ENCODE assay signal across 8 cellular contexts in genomic region chr4:113141901-113142346, GRCh38.
DNase-seq lines count a peak whose midpoint lies in the region; ATAC-seq and TF ChIP-seq lines count a peak whose summit lies in the region.

No MANE protein-coding gene starts in this region.

- no peaks in the 10 kb centered on the region for H3K27me3 Mint-ChIP-seq in chondrocyte (ENCODE audit: low read depth)

- H3K4me3 Mint-ChIP-seq in chondrocyte (ENCODE audit: unreplicated experiment): no peak overlapping the region

- peak overlapping the region; percentile 62 for H3K27ac Mint-ChIP-seq in chondrocyte (ENCODE audit: unreplicated experiment)

- no peaks in the 10 kb centered on the region for H3K9me3 Mint-ChIP-seq in chondrocyte (ENCODE audit: low read depth)

- H3K4me1 Mint-ChIP-seq in chondrocyte (ENCODE audit: low read depth): peaks cover 54% of the 10 kb centered on the region

- ATAC-seq in GM19397 (IDR thresholded peaks at IDR 0.05; ENCODE audit: unreplicated experiment) (peak; percentile 53), HG02678 (IDR thresholded peaks at IDR 0.05; ENCODE audit: unreplicated experiment) (no peak)

- peak; percentile 82 for DNase-seq in NCI-H1092 treated with DMSO at 0.1 percent for 48 hours (lab: John Stamatoyannopoulos, UW)
- no peak for DNase-seq in chondrocyte (ENCODE audit: low spot score)
- peak; percentile 75 for DNase-seq in superior temporal gyrus (ENCODE audit: extremely low spot score)
- DNase-seq in stimulated activated CD4-positive, alpha-beta T cell treated with anti-CD3 and anti-CD28 coated beads, Interleukin-4, amount 100 ng/mL, for 1 hour: no peak
- no peak for DNase-seq in cerebellum (ENCODE audit: low spot score)
- DNase-seq in OCI-M1 (lab: John Stamatoyannopoulos, UW): no peak

- no peak for TF ChIP-seq CTCF in chondrocyte (IDR thresholded peaks at IDR 0.05)

- H3K36me3 Mint-ChIP-seq in chondrocyte (ENCODE audit: low read depth): no peaks in the 10 kb centered on the region

Comparison
In these comparisons a context has a peak if more than half of its experiments do, and no peak if none do; other contexts are left out.
1. DNase-seq: peak in NCI-H1092 treated with DMSO at 0.1 percent for 48 hours (single experiment) and superior temporal gyrus (single experiment); none in chondrocyte (single experiment), stimulated activated CD4-positive, alpha-beta T cell treated with anti-CD3 and anti-CD28 coated beads, Interleukin-4, amount 100 ng/mL, for 1 hour (single experiment), cerebellum (single experiment) and OCI-M1 (single experiment).